10 cellular contexts compared by ENCODE assay signal in genomic region chr16:10992797-10993196, GRCh38. TPM values are rescaled to one million over a fixed set of nuclear protein-coding genes. Genes with fewer than 3 reads are reported as not detected.
A peak's percentile ranks its signal among the peaks of the same experiment; 100 is the strongest.
DNase-seq lines count a peak whose midpoint lies in the region; TF ChIP-seq lines count a peak whose summit lies in the region.
"Had no signal": no experiment of that assay in that cellular context is flagged by ENCODE, and none has a peak within 500 bp of the region (broad histone marks: within the 10 kb centered on the region; RNA-seq: fewer than 3 reads in every experiment).

No MANE protein-coding gene starts in this region.

- H3K56ac ChIP-seq in mesendoderm (ENCODE audit: low read length): peak overlapping the region; percentile 31

- intact Hi-C loops in adrenal gland (cut with DNase I): no loop called here

- no peak overlapping the region for H4K5ac ChIP-seq in mesendoderm (ENCODE audit: low read length)

- no peak overlapping the region for H2BK5ac ChIP-seq in mesendoderm (ENCODE audit: low read length)

- TF ChIP-seq CTCF in adrenal gland (IDR thresholded peaks at IDR 0.05): no peak

- H3K9me3 ChIP-seq in adrenal gland (replicated peaks in 1 of 3): no peaks in the 10 kb centered on the region

- H2AK5ac ChIP-seq in mesendoderm (ENCODE audit: low read length): no peak overlapping the region

- 60 to 83% (median 77%) methylated on average over 4 to 5 of the region's 5 CpGs for WGBS in adrenal gland, 4 donors
- WGBS in mesendoderm (ENCODE audit: extremely low coverage, insufficient coverage, low lambda C conversion rate): no CpG with 5 or more reads among the region's 5 CpGs

- no peak overlapping the region for H3K27ac ChIP-seq in adrenal gland
- no peak overlapping the region for H3K27ac ChIP-seq in mesendoderm (ENCODE audit: low read depth, low read length)

- no peak overlapping the region for H3K9ac ChIP-seq in mesendoderm (ENCODE audit: low read length)

- H3K4ac ChIP-seq in mesendoderm (ENCODE audit: low read depth, low read length): no peak overlapping the region

- H3K36me3 ChIP-seq in adrenal gland (replicated peaks in 1 of 2) (peaks cover 0 to 4% of the 10 kb centered on the region in 2 donors), mesendoderm (ENCODE audit: control insufficient read depth, insufficient read depth, low read length) (no peaks in the 10 kb centered on the region)

- TF ChIP-seq POLR2A in adrenal gland (IDR thresholded peaks at IDR 0.05): no peak

- no peak overlapping the region for H4K8ac ChIP-seq in mesendoderm (ENCODE audit: low read depth, low read length)

- H3K27me3 ChIP-seq in adrenal gland: no peaks in the 10 kb centered on the region
- no peaks in the 10 kb centered on the region for H3K27me3 ChIP-seq in mesendoderm (ENCODE audit: insufficient read depth, low read length, poor library complexity)

- H2BK120ac ChIP-seq in mesendoderm (ENCODE audit: low read depth, low read length): no peak overlapping the region

- H3K4me3 ChIP-seq in adrenal gland (no peak overlapping the region), mesendoderm (ENCODE audit: low read length) (no peak overlapping the region)
- H3K4me3 ChIP-seq: GM12878 had no signal

- H3K4me1 ChIP-seq in adrenal gland (replicated peaks in 1 of 2): peaks cover 5 to 9% of the 10 kb centered on the region in 2 donors
- H3K4me1 ChIP-seq in mesendoderm (ENCODE audit: control insufficient read depth, low read depth, low read length): peaks cover 9% of the 10 kb centered on the region

- H3K79me2 ChIP-seq in mesendoderm (ENCODE audit: control insufficient read depth, insufficient read depth, low read length): no peaks in the 10 kb centered on the region

- DNase-seq in AG08396 (ENCODE audit: low spot score) (peak; percentile 79), HK-2 (ENCODE audit: unreplicated experiment) (peak; percentile 47), adrenal gland (peak in 5 of 7 donors; percentile 48 to 65 (median 57)), mesendoderm (peak; percentile 70), pons (ENCODE audit: low spot score) (no peak), NCI-H1105 treated with DMSO at 0.1 percent for 48 hours (lab: John Stamatoyannopoulos, UW) (no peak), NCI-H748 treated with DMSO at 0.1 percent for 48 hours (lab: John Stamatoyannopoulos, UW) (no peak), germinal center (ENCODE audit: low spot score) (no peak)
- DNase-seq: naive thymus-derived CD8-positive, alpha-beta T cell had no signal

- H3K4me2 ChIP-seq in mesendoderm (ENCODE audit: low read length): no peak overlapping the region

- no peak overlapping the region for H2BK15ac ChIP-seq in mesendoderm (replicated peaks; ENCODE audit: low read depth)

- H3K79me1 ChIP-seq in mesendoderm (ENCODE audit: low read length): no peaks in the 10 kb centered on the region

- no peak overlapping the region for H3K18ac ChIP-seq in mesendoderm (ENCODE audit: low read length)

- no peak overlapping the region for H3K23ac ChIP-seq in mesendoderm (ENCODE audit: low read length)

RNA-seq across cellular contexts. Expression of gene CLEC16A, which starts 48.4 kb away (rescaled TPM):
- total RNA-seq in adrenal gland: 10 to 100 TPM; 22.5 to 37.2 (median 29.0) TPM
- polyA plus RNA-seq in adrenal gland: 10 to 100 TPM; 14.0 to 24.7 (median 21.6) TPM
- polyA plus RNA-seq in mesendoderm (2013, experiment 1 of 2): 13.1 TPM
- 13.2 TPM for polyA plus RNA-seq in mesendoderm (2013, experiment 2 of 2)

RNA-seq across cellular contexts. Expression of gene DEXI, which starts 50.5 kb away (rescaled TPM):
- total RNA-seq in adrenal gland: 100 to 1,000 TPM in 5 of 8 donors, 10 to 100 TPM in 3; 91.9 to 303 (median 136) TPM
- polyA plus RNA-seq in adrenal gland: 10 to 100 TPM; 52.6 to 56.6 (median 54.3) TPM
- polyA plus RNA-seq in mesendoderm (2013, experiment 1 of 2): 19.9 TPM
- 18.6 TPM for polyA plus RNA-seq in mesendoderm (2013, experiment 2 of 2)

Comparison
In these comparisons a context has a peak if more than half of its experiments do, and no peak if none do; other contexts are left out.
1. DNase-seq: peak in AG08396 (single experiment), HK-2 (single experiment), adrenal gland (5 of 7) and mesendoderm (single experiment); none in pons (single experiment), NCI-H1105 treated with DMSO at 0.1 percent for 48 hours (single experiment), NCI-H748 treated with DMSO at 0.1 percent for 48 hours (single experiment) and germinal center (single experiment).